ENCODE assay signal across 8 cellular contexts in genomic region chr1:8871539-8871935, GRCh38. TPM values are rescaled to one million over a fixed set of nuclear protein-coding genes. Genes with fewer than 3 reads are reported as not detected.
A peak's percentile ranks its signal among the peaks of the same experiment; 100 is the strongest.
DNase-seq lines count a peak whose midpoint lies in the region; FAIRE-seq and TF ChIP-seq lines count a peak whose summit lies in the region.

No MANE protein-coding gene starts in this region.

- TF ChIP-seq CTCF in CD14-positive monocyte (IDR thresholded peaks at IDR 0.05): peak; percentile 28
- no peak for TF ChIP-seq CTCF in astrocyte (IDR thresholded peaks at IDR 0.05; ENCODE audit: insufficient read depth, low read depth, low read length)

- no peak overlapping the region for H4K8ac ChIP-seq in mesenchymal stem cell (ENCODE audit: low read length)

- H3K36me3 ChIP-seq in astrocyte (ENCODE audit: insufficient read depth, low read length): peaks cover 73% of the 10 kb centered on the region
- peaks cover 60 to 95% of the 10 kb centered on the region in 2 experiments for H3K36me3 ChIP-seq in mesenchymal stem cell (ENCODE audit: control insufficient read depth in 1 of 2, insufficient read depth in 2 of 2, low read depth in 1 of 2, low read length in 2 of 2)

- H3K4ac ChIP-seq in mesenchymal stem cell (ENCODE audit: low read depth in 1 of 2, low read length in 2 of 2): no peak overlapping the region

- no peak for DNase-seq in CD14-positive monocyte (ENCODE audit: low spot score)
- peak; percentile 38 for DNase-seq in HK-2 (ENCODE audit: unreplicated experiment)
- DNase-seq in astrocyte (ENCODE audit: low read depth): no peak
- DNase-seq in mesenchymal stem cell: no peak
- no peak for DNase-seq in SK-N-DZ (ENCODE audit: low spot score)
- DNase-seq in NCI-H2227 treated with DMSO at 0.1 percent for 48 hours (lab: John Stamatoyannopoulos, UW): no peak
- no peak for DNase-seq in stimulated activated CD4-positive, alpha-beta T cell treated with anti-CD3 and anti-CD28 coated beads, Interleukin-2, amount 100 ng/mL, for 48 hours
- no peak for DNase-seq in NCI-H146 (lab: John Stamatoyannopoulos, UW)

- no peak overlapping the region for H2AK5ac ChIP-seq in mesenchymal stem cell (ENCODE audit: low read length, severe bottlenecking)

- H2AFZ ChIP-seq in astrocyte (ENCODE audit: low read depth, low read length) (no peak overlapping the region), mesenchymal stem cell (ENCODE audit: low read depth, low read length) (no peak overlapping the region)

- H3K9me3 Mint-ChIP-seq in CD14-positive monocyte (no peaks in the 10 kb centered on the region), astrocyte (ENCODE audit: unreplicated experiment) (no peaks in the 10 kb centered on the region)

- H3K27ac Mint-ChIP-seq in CD14-positive monocyte: peak overlapping the region; percentile 84 to 99 (median 96)
- peak overlapping the region; percentile 63 for H3K27ac Mint-ChIP-seq in astrocyte (ENCODE audit: unreplicated experiment)

- no peak overlapping the region for H3K27ac ChIP-seq in astrocyte (ENCODE audit: low read depth, low read length)
- peak overlapping the region; percentile 86 for H3K27ac ChIP-seq in mesenchymal stem cell (ENCODE audit: low read length, poor library complexity, severe bottlenecking)

- H3K27me3 Mint-ChIP-seq in CD14-positive monocyte (ENCODE audit: low read depth in 3 of 3) (peaks cover 0 to 1% (median 0%) of the 10 kb centered on the region in 3 donors), astrocyte (ENCODE audit: low read depth, unreplicated experiment) (no peaks in the 10 kb centered on the region)

- H3K9ac ChIP-seq in astrocyte (ENCODE audit: low read length): peak overlapping the region; percentile 17
- H3K9ac ChIP-seq in mesenchymal stem cell (ENCODE audit: low read length): peak overlapping the region; percentile 37

- peaks cover 86% of the 10 kb centered on the region for H3K79me2 ChIP-seq in astrocyte (ENCODE audit: insufficient read depth, low read length)

- peaks cover 4% of the 10 kb centered on the region for H3K79me1 ChIP-seq in mesenchymal stem cell (replicated peaks; ENCODE audit: low read length, poor library complexity, severe bottlenecking)

- H3K36me3 Mint-ChIP-seq in CD14-positive monocyte: peaks cover 84 to 94% of the 10 kb centered on the region in 2 donors
- H3K36me3 Mint-ChIP-seq in astrocyte (ENCODE audit: low read depth, unreplicated experiment): peaks cover 33% of the 10 kb centered on the region

- H2BK15ac ChIP-seq in mesenchymal stem cell (ENCODE audit: low read depth, poor library complexity, severe bottlenecking): no peak overlapping the region

- peak overlapping the region in 1 of 2 experiments; percentile 23 for H2BK12ac ChIP-seq in mesenchymal stem cell (ENCODE audit: low read length in 2 of 2)

- H2BK120ac ChIP-seq in mesenchymal stem cell (ENCODE audit: low read depth, low read length): no peak overlapping the region

- no peak for FAIRE-seq in astrocyte (lab: Jason Lieb, UNC)

- H3K4me1 ChIP-seq in astrocyte (ENCODE audit: insufficient read depth, low read length) (peaks cover 67% of the 10 kb centered on the region), mesenchymal stem cell (ENCODE audit: control insufficient read depth, insufficient read depth, low read depth, low read length) (peaks cover 49% of the 10 kb centered on the region)

- H3K27me3 ChIP-seq in astrocyte (ENCODE audit: insufficient read depth, low read length) (no peaks in the 10 kb centered on the region), mesenchymal stem cell (ENCODE audit: control insufficient read depth in 1 of 2, insufficient read depth in 1 of 2, low read length in 2 of 2) (no peaks in the 10 kb centered on the region)

- H3K14ac ChIP-seq in mesenchymal stem cell (ENCODE audit: low read length in 2 of 2): peak overlapping the region in 1 of 2 experiments; percentile 61

- no peak overlapping the region for H3K23ac ChIP-seq in mesenchymal stem cell (ENCODE audit: low read length in 2 of 2)

- H3K4me1 Mint-ChIP-seq in CD14-positive monocyte: peaks cover 75% of the 10 kb centered on the region
- H3K4me1 Mint-ChIP-seq in astrocyte (ENCODE audit: low read depth, unreplicated experiment): peaks cover 79% of the 10 kb centered on the region

- peaks cover 96% of the 10 kb centered on the region for H4K20me1 ChIP-seq in astrocyte (ENCODE audit: insufficient read depth, low read length)

- intact Hi-C loops in CD14-positive monocyte (cut with micrococcal nuclease): loop anchor here in 1 of 2 donors (5.0 kb wide), 2 partner anchors 36 to 206 kb away; no protein-coding TSS in a partner anchor

- H3K4me3 ChIP-seq in astrocyte (ENCODE audit: insufficient read depth, low read depth, low read length): no peak overlapping the region
- no peak overlapping the region for H3K4me3 ChIP-seq in mesenchymal stem cell (ENCODE audit: insufficient read depth in 1 of 2, low read depth in 1 of 2, low read length in 2 of 2)

- H3K4me3 Mint-ChIP-seq in CD14-positive monocyte (peak overlapping the region; percentile 17 to 72), astrocyte (ENCODE audit: unreplicated experiment) (peak overlapping the region; percentile 95)

- no peaks in the 10 kb centered on the region for H3K9me3 ChIP-seq in astrocyte (ENCODE audit: insufficient read depth, low read depth, low read length)
- no peaks in the 10 kb centered on the region for H3K9me3 ChIP-seq in mesenchymal stem cell (ENCODE audit: control insufficient read depth, low read length)

- H4K91ac ChIP-seq in mesenchymal stem cell (ENCODE audit: low read length): no peak overlapping the region

- peak overlapping the region; percentile 56 for H3K4me2 ChIP-seq in astrocyte (ENCODE audit: low read length)
- H3K4me2 ChIP-seq in mesenchymal stem cell (ENCODE audit: low read length, poor library complexity, severe bottlenecking): no peak overlapping the region

- no peak overlapping the region for H2BK5ac ChIP-seq in mesenchymal stem cell (ENCODE audit: low read depth, low read length, poor library complexity, severe bottlenecking)

- no peak overlapping the region for H3K18ac ChIP-seq in mesenchymal stem cell (ENCODE audit: low read depth in 1 of 2, low read length in 2 of 2)

- 94% methylated on average over 7 of the region's 7 CpGs for WGBS in mesenchymal stem cell

RNA-seq across cellular contexts. Expression of gene ENO1, which starts 6.9 kb away (rescaled TPM):
- 1,000 to 10,000 TPM; 1,458 to 1,573 TPM for polyA plus RNA-seq in CD14-positive monocyte
- total RNA-seq in astrocyte: 1,663 and 1,692 TPM in 2 replicates
- polyA plus RNA-seq in mesenchymal stem cell (2013, experiment 1 of 2): 762 TPM
- 753 TPM for polyA plus RNA-seq in mesenchymal stem cell (2013, experiment 2 of 2)
- polyA plus RNA-seq in SK-N-DZ (2014; cell fraction: cytosol; rRNA removed): 1,135 and 1,190 TPM in 2 replicates
- 497 and 567 TPM in 2 replicates for polyA plus RNA-seq in SK-N-DZ (2014; cell fraction: nucleus; rRNA removed)

RNA-seq across cellular contexts. Expression of gene RERE, which starts 54.1 kb away (rescaled TPM):
- 1 to 10 TPM; 1.2 to 3.8 TPM for polyA plus RNA-seq in CD14-positive monocyte
- 118 and 124 TPM in 2 replicates for total RNA-seq in astrocyte
- 59.5 TPM for polyA plus RNA-seq in mesenchymal stem cell (2013, experiment 1 of 2)
- 53.5 TPM for polyA plus RNA-seq in mesenchymal stem cell (2013, experiment 2 of 2)
- 13.9 and 17.0 TPM in 2 replicates for polyA plus RNA-seq in SK-N-DZ (2014; cell fraction: cytosol; rRNA removed)
- polyA plus RNA-seq in SK-N-DZ (2014; cell fraction: nucleus; rRNA removed): 14.2 and 33.7 TPM in 2 replicates
